In the genomic region with DNA sequence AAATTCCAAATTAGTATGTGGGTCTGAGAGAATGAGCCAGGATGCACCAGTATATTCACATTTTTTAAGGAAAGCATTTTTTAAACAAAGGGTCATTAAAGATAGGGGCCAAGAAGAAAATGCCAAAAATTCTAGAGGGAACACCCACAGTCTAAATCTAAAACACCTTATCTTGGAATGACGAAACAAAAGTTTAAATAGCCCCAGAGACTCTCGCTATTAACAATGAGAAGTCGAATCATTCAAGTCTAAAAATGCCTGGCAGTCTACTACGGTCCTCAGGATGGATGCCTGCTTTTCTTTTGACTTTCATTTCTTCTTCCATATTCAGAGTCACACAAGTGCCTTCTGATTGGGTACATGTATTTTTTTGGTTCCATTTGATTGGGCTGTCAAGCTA, we compare ENCODE assay signal across 1 cellular context.
TF ChIP-seq lines count a peak whose summit lies in the region.

No MANE protein-coding gene starts in this region.

TF ChIP-seq in GM12878, 131 proteins besides CTCF, POLR2A, EP300 and RAD21:
- no peak for TF ChIP-seq GATAD2B (conservative IDR thresholded peaks at IDR 0.05; ENCODE audit: low read depth)
- no peak for TF ChIP-seq ZNF24 (IDR thresholded peaks at IDR 0.05)
- no peak for TF ChIP-seq MEF2B (IDR thresholded peaks at IDR 0.05; ENCODE audit: partially characterized antibody, poor library complexity, severe bottlenecking)
- TF ChIP-seq, protein P1, sequence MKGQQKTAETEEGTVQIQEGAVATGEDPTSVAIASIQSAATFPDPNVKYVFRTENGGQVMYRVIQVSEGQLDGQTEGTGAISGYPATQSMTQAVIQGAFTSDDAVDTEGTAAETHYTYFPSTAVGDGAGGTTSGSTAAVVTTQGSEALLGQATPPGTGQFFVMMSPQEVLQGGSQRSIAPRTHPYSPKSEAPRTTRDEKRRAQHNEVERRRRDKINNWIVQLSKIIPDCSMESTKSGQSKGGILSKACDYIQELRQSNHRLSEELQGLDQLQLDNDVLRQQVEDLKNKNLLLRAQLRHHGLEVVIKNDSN (IDR thresholded peaks at IDR 0.05; ENCODE audit: borderline replicate concordance, extremely low read length, insufficient read depth, low read depth, low read length) = no peak
- TF ChIP-seq PRDM15 (CRISPR knock-in tag; IDR thresholded peaks at IDR 0.05) = no peak
- peak; percentile 75 for TF ChIP-seq JUNB (IDR thresholded peaks at IDR 0.05)
- peak; percentile 47; the same call in 1 of the 2 replicates for TF ChIP-seq NFIC (IDR thresholded peaks at IDR 0.05; ENCODE audit: low read depth, low read length)
- TF ChIP-seq YBX1 (IDR thresholded peaks at IDR 0.05) = no peak
- no peak for TF ChIP-seq STAT1 (conservative IDR thresholded peaks at IDR 0.05)
- TF ChIP-seq SREBF2 (IDR thresholded peaks at IDR 0.05; ENCODE audit: low read length) = no peak
- no peak for TF ChIP-seq MYC (IDR thresholded peaks at IDR 0.05; ENCODE audit: insufficient read depth, insufficient read length, insufficient replicate concordance, low read length, severe bottlenecking)
- no peak for TF ChIP-seq ETV6 (conservative IDR thresholded peaks at IDR 0.05 in 1 of 2, IDR thresholded peaks at IDR 0.05 in 1 of 2; ENCODE audit: borderline replicate concordance in 1 of 2, low read depth in 1 of 2)
- TF ChIP-seq ZNF384 (IDR thresholded peaks at IDR 0.05; ENCODE audit: borderline replicate concordance, low read depth, low read length) = no peak
- TF ChIP-seq SMAD5 (IDR thresholded peaks at IDR 0.05; ENCODE audit: low read depth) = no peak
- TF ChIP-seq, protein P2, sequence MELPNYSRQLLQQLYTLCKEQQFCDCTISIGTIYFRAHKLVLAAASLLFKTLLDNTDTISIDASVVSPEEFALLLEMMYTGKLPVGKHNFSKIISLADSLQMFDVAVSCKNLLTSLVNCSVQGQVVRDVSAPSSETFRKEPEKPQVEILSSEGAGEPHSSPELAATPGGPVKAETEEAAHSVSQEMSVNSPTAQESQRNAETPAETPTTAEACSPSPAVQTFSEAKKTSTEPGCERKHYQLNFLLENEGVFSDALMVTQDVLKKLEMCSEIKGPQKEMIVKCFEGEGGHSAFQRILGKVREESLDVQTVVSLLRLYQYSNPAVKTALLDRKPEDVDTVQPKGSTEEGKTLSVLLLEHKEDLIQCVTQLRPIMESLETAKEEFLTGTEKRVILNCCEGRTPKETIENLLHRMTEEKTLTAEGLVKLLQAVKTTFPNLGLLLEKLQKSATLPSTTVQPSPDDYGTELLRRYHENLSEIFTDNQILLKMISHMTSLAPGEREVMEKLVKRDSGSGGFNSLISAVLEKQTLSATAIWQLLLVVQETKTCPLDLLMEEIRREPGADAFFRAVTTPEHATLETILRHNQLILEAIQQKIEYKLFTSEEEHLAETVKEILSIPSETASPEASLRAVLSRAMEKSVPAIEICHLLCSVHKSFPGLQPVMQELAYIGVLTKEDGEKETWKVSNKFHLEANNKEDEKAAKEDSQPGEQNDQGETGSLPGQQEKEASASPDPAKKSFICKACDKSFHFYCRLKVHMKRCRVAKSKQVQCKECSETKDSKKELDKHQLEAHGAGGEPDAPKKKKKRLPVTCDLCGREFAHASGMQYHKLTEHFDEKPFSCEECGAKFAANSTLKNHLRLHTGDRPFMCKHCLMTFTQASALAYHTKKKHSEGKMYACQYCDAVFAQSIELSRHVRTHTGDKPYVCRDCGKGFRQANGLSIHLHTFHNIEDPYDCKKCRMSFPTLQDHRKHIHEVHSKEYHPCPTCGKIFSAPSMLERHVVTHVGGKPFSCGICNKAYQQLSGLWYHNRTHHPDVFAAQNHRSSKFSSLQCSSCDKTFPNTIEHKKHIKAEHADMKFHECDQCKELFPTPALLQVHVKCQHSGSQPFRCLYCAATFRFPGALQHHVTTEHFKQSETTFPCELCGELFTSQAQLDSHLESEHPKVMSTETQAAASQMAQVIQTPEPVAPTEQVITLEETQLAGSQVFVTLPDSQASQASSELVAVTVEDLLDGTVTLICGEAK (IDR thresholded peaks at IDR 0.05; ENCODE audit: borderline replicate concordance) = no peak
- no peak for TF ChIP-seq RFX5 (IDR thresholded peaks at IDR 0.05; ENCODE audit: low read depth, low read length)
- no peak for TF ChIP-seq SMAD1 (IDR thresholded peaks at IDR 0.05; ENCODE audit: low read depth, partially characterized antibody)
- TF ChIP-seq BHLHE40 (IDR thresholded peaks at IDR 0.05; ENCODE audit: borderline replicate concordance in 1 of 2, low read depth in 2 of 2, low read length in 1 of 2) = no peak
- TF ChIP-seq MEF2A (IDR thresholded peaks at IDR 0.05; ENCODE audit: insufficient read depth, low read depth, low read length) = 0 out of 2 replicates have a peak, but pooled peaks have one; percentile 61
- no peak for TF ChIP-seq MAX (IDR thresholded peaks at IDR 0.05; ENCODE audit: low read depth, low read length)
- no peak for TF ChIP-seq PAX8 (IDR thresholded peaks at IDR 0.05)
- no peak for TF ChIP-seq EGR1 (IDR thresholded peaks at IDR 0.05; ENCODE audit: borderline replicate concordance in 1 of 2, low read depth in 2 of 2, low read length in 2 of 2)
- TF ChIP-seq RELB (IDR thresholded peaks at IDR 0.05; ENCODE audit: low read depth) = no peak
- no peak for TF ChIP-seq E4F1 (IDR thresholded peaks at IDR 0.05; ENCODE audit: borderline replicate concordance, partially characterized antibody)
- TF ChIP-seq SRF (IDR thresholded peaks at IDR 0.05; ENCODE audit: low read depth in 2 of 2, low read length in 2 of 2) = no peak
- TF ChIP-seq, protein P3, sequence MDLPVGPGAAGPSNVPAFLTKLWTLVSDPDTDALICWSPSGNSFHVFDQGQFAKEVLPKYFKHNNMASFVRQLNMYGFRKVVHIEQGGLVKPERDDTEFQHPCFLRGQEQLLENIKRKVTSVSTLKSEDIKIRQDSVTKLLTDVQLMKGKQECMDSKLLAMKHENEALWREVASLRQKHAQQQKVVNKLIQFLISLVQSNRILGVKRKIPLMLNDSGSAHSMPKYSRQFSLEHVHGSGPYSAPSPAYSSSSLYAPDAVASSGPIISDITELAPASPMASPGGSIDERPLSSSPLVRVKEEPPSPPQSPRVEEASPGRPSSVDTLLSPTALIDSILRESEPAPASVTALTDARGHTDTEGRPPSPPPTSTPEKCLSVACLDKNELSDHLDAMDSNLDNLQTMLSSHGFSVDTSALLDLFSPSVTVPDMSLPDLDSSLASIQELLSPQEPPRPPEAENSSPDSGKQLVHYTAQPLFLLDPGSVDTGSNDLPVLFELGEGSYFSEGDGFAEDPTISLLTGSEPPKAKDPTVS (IDR thresholded peaks at IDR 0.05; ENCODE audit: low read depth, low read length) = no peak
- TF ChIP-seq FOXM1 (IDR thresholded peaks at IDR 0.05; ENCODE audit: low read depth, low read length) = peak; percentile 38; the same call in 1 of the 2 replicates
- no peak for TF ChIP-seq HDAC6 (IDR thresholded peaks at IDR 0.05; ENCODE audit: unreplicated experiment)
